ENCODE assay signal across 14 cellular contexts in genomic region chr12:62684586-62685295, GRCh38.
DNase-seq lines count a peak whose midpoint lies in the region; ATAC-seq and TF ChIP-seq lines count a peak whose summit lies in the region.
"Had no signal": no experiment of that assay in that cellular context is flagged by ENCODE, and none has a peak within 500 bp of the region (broad histone marks: within the 10 kb centered on the region; RNA-seq: fewer than 3 reads in every experiment).

No MANE protein-coding gene starts in this region.

- H3K4me3 Mint-ChIP-seq in WTC11 = no peak overlapping the region
- H3K4me3 Mint-ChIP-seq: activated naive CD4-positive, alpha-beta T cell treated with anti-CD3 and anti-CD28 coated beads, Interleukin-2, amount 50 U/mL, for 24 hours had no signal

- intact Hi-C loops in heart left ventricle (cut with DNase I) (loop anchor here in 1 of 10 donors (5.0 kb wide), 1 partner anchor 82 kb away; no protein-coding TSS in a partner anchor), posterior vena cava (cut with DNase I) (no loop called here)

- peaks cover 30% of the 10 kb centered on the region for H3K36me3 Mint-ChIP-seq in WTC11
- H3K36me3 Mint-ChIP-seq: activated naive CD4-positive, alpha-beta T cell treated with anti-CD3 and anti-CD28 coated beads, Interleukin-2, amount 50 U/mL, for 24 hours had no signal

- H3K4me3 ChIP-seq in heart left ventricle = peak overlapping the region in 1 of 12 donors; percentile 6
- H3K4me3 ChIP-seq: Peyer's patch had no signal

- TF ChIP-seq CTCF in WTC11 (IDR thresholded peaks at IDR 0.05) = no peak
- no peak for TF ChIP-seq CTCF in heart left ventricle (IDR thresholded peaks at IDR 0.05)
- no peak for TF ChIP-seq CTCF in omental fat pad (IDR thresholded peaks at IDR 0.05)

- peak; percentile 59 for ATAC-seq in WTC11
- ATAC-seq in heart left ventricle = peak; percentile 52 to 84 (median 72)
- ATAC-seq in omental fat pad (ENCODE audit: low FRiP score) = no peak
- no peak for ATAC-seq in HG02763 (IDR thresholded peaks at IDR 0.05; ENCODE audit: unreplicated experiment)
- ATAC-seq: activated CD4-positive, CD25-positive, alpha-beta regulatory T cell treated with anti-CD3 and anti-CD28 coated beads, Interleukin-2, amount 50 U/mL, for 24 hours had no signal

- peaks cover 41% of the 10 kb centered on the region for H3K4me1 Mint-ChIP-seq in WTC11
- H3K4me1 Mint-ChIP-seq: activated naive CD4-positive, alpha-beta T cell treated with anti-CD3 and anti-CD28 coated beads, Interleukin-2, amount 50 U/mL, for 24 hours had no signal

- peaks cover 0 to 19% (median 0%) of the 10 kb centered on the region in 9 donors for H3K36me3 ChIP-seq in heart left ventricle
- H3K36me3 ChIP-seq: Peyer's patch had no signal

- H3K4me1 ChIP-seq in heart left ventricle = peaks cover 0 to 24% (median 0%) of the 10 kb centered on the region in 12 donors
- H3K4me1 ChIP-seq: Peyer's patch had no signal

- H3K9me3 ChIP-seq in heart left ventricle = no peaks in the 10 kb centered on the region
- H3K9me3 ChIP-seq: Peyer's patch had no signal

- H3K27me3 Mint-ChIP-seq in WTC11 (ENCODE audit: low read depth) = no peaks in the 10 kb centered on the region

- POLR2A ChIA-PET in WTC11 (lab: Charles Lee) = no interaction called here

- peaks cover 7% of the 10 kb centered on the region; the same call in 1 of the 2 replicates for H3K9me3 Mint-ChIP-seq in WTC11
- H3K9me3 Mint-ChIP-seq: activated naive CD4-positive, alpha-beta T cell treated with anti-CD3 and anti-CD28 coated beads, Interleukin-2, amount 50 U/mL, for 24 hours had no signal

- WGBS in heart left ventricle, 4 donors = 77 to 85% (median 79%) methylated on average over 6 of the region's 6 CpGs

- TF ChIP-seq POLR2A in heart left ventricle (IDR thresholded peaks at IDR 0.05) = no peak

- CTCF ChIA-PET in WTC11 (lab: Charles Lee) = interaction anchor here (1.1 to 1.8 kb wide), 2 partner anchors 82 to 103 kb away, joined by 3 to 5 read pairs; no protein-coding TSS in a partner anchor

- H3K27ac ChIP-seq in heart left ventricle = peak overlapping the region; percentile 41 to 95 (median 68)
- H3K27ac ChIP-seq: epithelial cell of prostate had no signal

- no peaks in the 10 kb centered on the region for H3K27me3 ChIP-seq in heart left ventricle
- H3K27me3 ChIP-seq: Peyer's patch had no signal

- peak overlapping the region; percentile 86 for H3K27ac Mint-ChIP-seq in WTC11
- H3K27ac Mint-ChIP-seq: activated naive CD4-positive, alpha-beta T cell treated with anti-CD3 and anti-CD28 coated beads, Interleukin-2, amount 50 U/mL, for 24 hours had no signal

- DNase-seq in AG08395 (ENCODE audit: low spot score) (peak; percentile 76), WTC11 (ENCODE audit: low spot score) (no peak), heart left ventricle (peak; percentile 68 to 82 (median 71)), posterior vena cava (ENCODE audit: low spot score) (peak; percentile 92), NCI-H526 treated with DMSO at 0.1 percent for 48 hours (lab: John Stamatoyannopoulos, UW) (no peak), omental fat pad (ENCODE audit: low spot score) (no peak)
- DNase-seq in stimulated activated CD4-positive, alpha-beta T cell treated with anti-CD3 and anti-CD28 coated beads, Interleukin-4, amount 100 ng/mL, for 1 hour = no peak
- DNase-seq: AML-193, NCI-H1694 had no signal

TF ChIP-seq in WTC11, 78 proteins besides CTCF, POLR2A, EP300 and RAD21:
- no peak for TF ChIP-seq SMAD4 (CRISPR knock-in tag; IDR thresholded peaks at IDR 0.05)
- no peak for TF ChIP-seq ZNF232 (CRISPR knock-in tag; IDR thresholded peaks at IDR 0.05)
- no peak for TF ChIP-seq STAT6 (CRISPR knock-in tag; conservative IDR thresholded peaks at IDR 0.05; ENCODE audit: low read depth)
- TF ChIP-seq ZNF671 (CRISPR knock-in tag; IDR thresholded peaks at IDR 0.05) = no peak
- TF ChIP-seq CBFB (CRISPR knock-in tag; IDR thresholded peaks at IDR 0.05; ENCODE audit: low read depth) = no peak
- TF ChIP-seq ZNF138 (CRISPR knock-in tag; conservative IDR thresholded peaks at IDR 0.05) = no peak
- no peak for TF ChIP-seq RELA (CRISPR knock-in tag; IDR thresholded peaks at IDR 0.05; ENCODE audit: borderline replicate concordance)
- TF ChIP-seq TEAD1 (CRISPR knock-in tag; IDR thresholded peaks at IDR 0.05) = no peak
- TF ChIP-seq AFF4 (CRISPR knock-in tag; IDR thresholded peaks at IDR 0.05; ENCODE audit: borderline replicate concordance) = no peak
- no peak for TF ChIP-seq ZNF425 (CRISPR knock-in tag; conservative IDR thresholded peaks at IDR 0.05)
- TF ChIP-seq JUN (CRISPR knock-in tag; IDR thresholded peaks at IDR 0.05) = no peak
- TF ChIP-seq NFE2L1 (CRISPR knock-in tag; IDR thresholded peaks at IDR 0.05) = no peak
- TF ChIP-seq ETV6 (CRISPR knock-in tag; IDR thresholded peaks at IDR 0.05) = no peak
- no peak for TF ChIP-seq PRRX2 (CRISPR knock-in tag; IDR thresholded peaks at IDR 0.05)
TF ChIP-seq in WTC11: peak in this region for 0.

Comparison
In these comparisons a context has a peak if more than half of its experiments do, and no peak if none do; other contexts are left out.
1. DNase-seq: peak in AG08395 (single experiment), heart left ventricle (5 of 5) and posterior vena cava (single experiment); none in WTC11 (single experiment), NCI-H526 treated with DMSO at 0.1 percent for 48 hours (single experiment), stimulated activated CD4-positive, alpha-beta T cell treated with anti-CD3 and anti-CD28 coated beads, Interleukin-4, amount 100 ng/mL, for 1 hour (single experiment) and omental fat pad (single experiment).
2. ATAC-seq: peak in WTC11 (single experiment) and heart left ventricle (4 of 4); none in omental fat pad (single experiment) and HG02763 (single experiment).